Comparison of ENCODE assay signal across 14 cellular contexts in the genomic region with DNA sequence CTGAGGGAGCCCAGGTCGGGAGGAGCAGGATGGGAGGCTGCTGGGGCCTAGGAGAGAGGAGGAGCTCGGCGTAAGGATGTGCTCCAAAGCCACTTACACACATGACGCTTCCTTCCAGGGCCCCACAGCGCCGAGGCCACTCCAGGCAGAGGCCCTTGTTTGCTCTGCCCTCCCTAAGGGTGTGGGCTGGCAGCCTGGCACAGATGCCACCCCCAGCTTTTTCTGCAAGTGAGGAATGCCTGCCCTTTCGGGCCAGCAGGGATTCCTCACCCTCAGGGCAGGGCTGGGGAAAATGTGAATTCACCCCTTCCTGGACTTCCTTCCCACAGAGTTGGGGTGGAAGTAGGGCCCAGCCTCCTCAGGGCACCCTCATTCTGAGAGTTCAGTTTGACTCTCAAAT. TPM values are rescaled to one million over a fixed set of nuclear protein-coding genes. Genes with fewer than 3 reads are reported as not detected.
DNase-seq lines count a peak whose midpoint lies in the region; ATAC-seq and TF ChIP-seq lines count a peak whose summit lies in the region.
"Had no signal": no experiment of that assay in that cellular context is flagged by ENCODE, and none has a peak within 500 bp of the region (broad histone marks: within the 10 kb centered on the region; RNA-seq: fewer than 3 reads in every experiment).

No MANE protein-coding gene starts in this region.

- peaks cover 15% of the 10 kb centered on the region for H3K4me1 ChIP-seq in NT2/D1 (ENCODE audit: insufficient read depth, insufficient read length)
- H3K4me1 ChIP-seq in right atrium auricular region = peaks cover 2 to 78% of the 10 kb centered on the region in 2 donors
- peaks cover 0 to 42% (median 0%) of the 10 kb centered on the region in 4 donors for H3K4me1 ChIP-seq in Peyer's patch

- H3K27me3 ChIP-seq in NT2/D1 (ENCODE audit: insufficient read depth, insufficient read length) (peaks cover 5% of the 10 kb centered on the region), right atrium auricular region (no peaks in the 10 kb centered on the region), Peyer's patch (no peaks in the 10 kb centered on the region)

- H3K4me1 Mint-ChIP-seq in activated T-cell treated with anti-CD3 and anti-CD28 coated beads, Interleukin-2, amount 50 U/mL, for 72 hours (ENCODE audit: low read depth) = no peaks in the 10 kb centered on the region
- H3K4me1 Mint-ChIP-seq: activated naive CD4-positive, alpha-beta T cell treated with anti-CD3 and anti-CD28 coated beads, Interleukin-2, amount 50 U/mL, for 24 hours; central memory CD8-positive, alpha-beta T cell had no signal

- no peaks in the 10 kb centered on the region for H3K9me3 Mint-ChIP-seq in activated T-cell treated with anti-CD3 and anti-CD28 coated beads, Interleukin-2, amount 50 U/mL, for 72 hours
- H3K9me3 Mint-ChIP-seq: activated naive CD4-positive, alpha-beta T cell treated with anti-CD3 and anti-CD28 coated beads, Interleukin-2, amount 50 U/mL, for 24 hours; central memory CD8-positive, alpha-beta T cell had no signal

- no peak overlapping the region for H3K27ac Mint-ChIP-seq in activated T-cell treated with anti-CD3 and anti-CD28 coated beads, Interleukin-2, amount 50 U/mL, for 72 hours
- H3K27ac Mint-ChIP-seq: activated naive CD4-positive, alpha-beta T cell treated with anti-CD3 and anti-CD28 coated beads, Interleukin-2, amount 50 U/mL, for 24 hours had no signal

- peak; percentile 40 for DNase-seq in Daoy (ENCODE audit: low read depth)
- no peak for DNase-seq in NT2/D1 (ENCODE audit: low read depth, low spot score)
- DNase-seq in right atrium auricular region (ENCODE audit: low spot score) = no peak
- no peak for DNase-seq in sciatic nerve (ENCODE audit: low spot score)
- DNase-seq in germinal center (ENCODE audit: low spot score) = no peak
- DNase-seq in SKM-1 (lab: John Stamatoyannopoulos, UW; ENCODE audit: unreplicated experiment) = no peak
- no peak for DNase-seq in Peyer's patch
- no peak for DNase-seq in activated T-cell treated with anti-CD3 and anti-CD28 coated beads, Interleukin-2, amount 50 U/mL, for 72 hours
- DNase-seq: activated CD8-positive, alpha-beta memory T cell treated with anti-CD3 and anti-CD28 coated beads, Interleukin-2, amount 50 U/mL, for 4 hours; hippocampal formation; NCI-H2081 treated with DMSO at 0.1 percent for 48 hours had no signal

- intact Hi-C loops in sciatic nerve (cut with DNase I) = no loop called here

- TF ChIP-seq CTCF in right atrium auricular region (IDR thresholded peaks at IDR 0.05) (no peak), Peyer's patch (IDR thresholded peaks at IDR 0.05) (no peak)

- TF ChIP-seq POLR2A in Peyer's patch (IDR thresholded peaks at IDR 0.05) = no peak

- H3K27me3 Mint-ChIP-seq in activated T-cell treated with anti-CD3 and anti-CD28 coated beads, Interleukin-2, amount 50 U/mL, for 72 hours (ENCODE audit: low read depth) = no peaks in the 10 kb centered on the region
- H3K27me3 Mint-ChIP-seq: activated naive CD4-positive, alpha-beta T cell treated with anti-CD3 and anti-CD28 coated beads, Interleukin-2, amount 50 U/mL, for 24 hours; central memory CD8-positive, alpha-beta T cell had no signal

- H3K4me3 Mint-ChIP-seq in activated T-cell treated with anti-CD3 and anti-CD28 coated beads, Interleukin-2, amount 50 U/mL, for 72 hours = no peak overlapping the region
- H3K4me3 Mint-ChIP-seq: activated naive CD4-positive, alpha-beta T cell treated with anti-CD3 and anti-CD28 coated beads, Interleukin-2, amount 50 U/mL, for 24 hours; central memory CD8-positive, alpha-beta T cell had no signal

- H3K36me3 Mint-ChIP-seq in activated T-cell treated with anti-CD3 and anti-CD28 coated beads, Interleukin-2, amount 50 U/mL, for 72 hours (ENCODE audit: insufficient read depth in 2 of 2) = no peaks in the 10 kb centered on the region
- H3K36me3 Mint-ChIP-seq: activated naive CD4-positive, alpha-beta T cell treated with anti-CD3 and anti-CD28 coated beads, Interleukin-2, amount 50 U/mL, for 24 hours had no signal

- peak overlapping the region; percentile 17 for H3K9ac ChIP-seq in NT2/D1 (ENCODE audit: insufficient read length, low read depth)

- peak overlapping the region; percentile 52 to 72 for H3K27ac ChIP-seq in right atrium auricular region
- peak overlapping the region in 2 of 4 donors; percentile 13 to 72 for H3K27ac ChIP-seq in Peyer's patch

- H3K9me3 ChIP-seq in NT2/D1 (ENCODE audit: insufficient read depth, low read length) (no peaks in the 10 kb centered on the region), right atrium auricular region (no peaks in the 10 kb centered on the region), Peyer's patch (no peaks in the 10 kb centered on the region)

- H3K36me3 ChIP-seq in NT2/D1 (ENCODE audit: insufficient read depth, insufficient read length, low read length) (no peaks in the 10 kb centered on the region), right atrium auricular region (no peaks in the 10 kb centered on the region), Peyer's patch (no peaks in the 10 kb centered on the region)

- no peak overlapping the region for H3K4me3 ChIP-seq in NT2/D1 (ENCODE audit: insufficient read length, low read depth)
- no peak overlapping the region for H3K4me3 ChIP-seq in right atrium auricular region
- peak overlapping the region in 2 of 4 donors; percentile 3 to 42 for H3K4me3 ChIP-seq in Peyer's patch

- ATAC-seq in sciatic nerve = peak; percentile 18
- ATAC-seq in activated T-cell treated with anti-CD3 and anti-CD28 coated beads, Interleukin-2, amount 50 U/mL, for 72 hours (replicated peaks in 1 of 2) = no peak

RNA-seq across cellular contexts. Expression of a gene that starts 5.6 kb away (rescaled TPM):
- total RNA-seq in Daoy (2014; rRNA removed; shearing (Covaris generic)) = 1.0 and 1.6 TPM in 2 replicates
- 100 to 1,000 TPM; 353 to 517 TPM for total RNA-seq in right atrium auricular region
- total RNA-seq in sciatic nerve = 864 TPM
- 10 to 100 TPM; 12.4 to 86.5 (median 71.5) TPM for total RNA-seq in Peyer's patch
- total RNA-seq in activated T-cell treated with anti-CD3 and anti-CD28 coated beads, Interleukin-2, amount 50 U/mL, for 72 hours = under 1 TPM; 0.60 to 0.72 TPM

RNA-seq across cellular contexts. Expression of a gene that starts 57.7 kb away (rescaled TPM):
- not detected in 2 replicates for total RNA-seq in Daoy (2014; rRNA removed; shearing (Covaris generic))
- total RNA-seq in right atrium auricular region (not detected), sciatic nerve (1.2 TPM), Peyer's patch (not detected)
- total RNA-seq in activated T-cell treated with anti-CD3 and anti-CD28 coated beads, Interleukin-2, amount 50 U/mL, for 72 hours = not detected
- total RNA-seq: T-helper 1 cell treated with Interleukin-12 subunit alpha and Interleukin-12 subunit beta and Interleukin-4 antibody, amounts not matched to agents 30 ng/mL and 1 ng/mL, for 36 hours had no signal
